In the genomic region with DNA sequence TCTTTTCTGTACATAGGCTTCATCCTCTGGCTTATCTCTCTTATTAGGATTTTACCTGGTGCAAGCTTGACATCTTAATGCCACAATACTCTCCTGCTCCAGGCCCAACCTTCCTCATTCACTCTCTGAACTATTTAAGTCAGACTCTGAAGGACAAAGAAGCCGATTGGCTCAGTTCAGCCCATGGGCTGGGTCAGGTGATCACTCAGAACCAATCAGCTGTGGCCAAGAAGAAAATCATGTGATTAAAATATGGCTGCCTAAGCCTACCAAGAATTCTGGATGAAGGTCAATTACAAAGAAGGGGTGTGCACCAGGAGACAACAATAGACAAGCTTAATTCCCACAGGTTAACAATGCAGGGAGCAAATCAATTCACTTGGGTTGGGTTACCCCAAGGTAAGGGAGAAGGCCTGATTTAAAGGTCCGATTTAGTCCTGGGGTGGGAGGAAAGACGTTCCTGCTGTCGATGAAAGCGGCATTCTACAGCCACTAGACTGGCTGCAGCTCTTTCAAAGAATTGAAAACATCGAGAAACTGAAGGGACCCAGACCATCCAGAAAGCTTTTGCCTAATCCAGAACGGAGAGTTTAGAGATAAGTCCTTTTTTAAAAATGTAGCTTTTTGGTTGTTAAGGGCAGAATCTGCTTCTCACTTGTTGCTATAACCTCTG, we compare ENCODE assay signal across 14 cellular contexts. TPM values are rescaled to one million over a fixed set of nuclear protein-coding genes. Genes with fewer than 3 reads are reported as not detected.
DNase-seq lines count a peak whose midpoint lies in the region; ATAC-seq and TF ChIP-seq lines count a peak whose summit lies in the region.
"Had no signal": no experiment of that assay in that cellular context is flagged by ENCODE, and none has a peak within 500 bp of the region (broad histone marks: within the 10 kb centered on the region; RNA-seq: fewer than 3 reads in every experiment).

No MANE protein-coding gene starts in this region.

- 87 to 91% methylated on average over 7 of the region's 7 CpGs for WGBS in GM23248 (ENCODE audit: low coverage in 1 of 2, low lambda C conversion rate in 2 of 2, missing lambda C conversion rate in 2 of 2), 2 experiments
- WGBS in hepatocyte (ENCODE audit: low lambda C conversion rate, missing lambda C conversion rate) = 79% methylated on average over 7 of the region's 7 CpGs
- WGBS in esophagus muscularis mucosa = 98% methylated on average over 7 of the region's 7 CpGs

- peaks cover 8% of the 10 kb centered on the region for H3K36me3 Mint-ChIP-seq in endothelial cell (ENCODE audit: low read depth, unreplicated experiment)

- peaks cover 4% of the 10 kb centered on the region; the same call in 1 of the 2 replicates for H3K4me1 ChIP-seq in BE2C
- H3K4me1 ChIP-seq in GM23248 (ENCODE audit: insufficient read depth) = peaks cover 10% of the 10 kb centered on the region; the same call in 1 of the 2 replicates
- H3K4me1 ChIP-seq in OCI-LY3 (ENCODE audit: low read length) = peaks cover 27% of the 10 kb centered on the region
- peaks cover 11% of the 10 kb centered on the region for H3K4me1 ChIP-seq in hepatocyte (ENCODE audit: insufficient read depth)
- H3K4me1 ChIP-seq in esophagus muscularis mucosa = no peaks in the 10 kb centered on the region

- peak; percentile 67 for DNase-seq in BE2C
- no peak for DNase-seq in GM23248
- DNase-seq in hepatocyte (ENCODE audit: low spot score) = no peak
- DNase-seq in esophagus muscularis mucosa (ENCODE audit: extremely low spot score) = no peak
- DNase-seq in NCI-H1105 (lab: John Stamatoyannopoulos, UW) = no peak
- DNase-seq in endothelial cell (ENCODE audit: low spot score) = no peak
- DNase-seq: activated T-cell treated with anti-CD3 and anti-CD28 coated beads, Interleukin-2, amount 50 U/mL, for 4 hours; DMS153; MM.1S; posterior cingulate gyrus had no signal

- no peak for TF ChIP-seq EP300 in esophagus muscularis mucosa (IDR thresholded peaks at IDR 0.05)

- no peaks in the 10 kb centered on the region for H3F3A ChIP-seq in GM23248 (ENCODE audit: insufficient read depth)

- no peak overlapping the region for H3K4me3 Mint-ChIP-seq in endothelial cell (ENCODE audit: unreplicated experiment)
- H3K4me3 Mint-ChIP-seq: activated T-cell treated with anti-CD3 and anti-CD28 coated beads, Interleukin-2, amount 50 U/mL, for 4 hours had no signal

- in situ Hi-C loops in GM23248 (cut with MboI) = no loop called here

- no peak overlapping the region for H3K4me2 ChIP-seq in GM23248 (ENCODE audit: unreplicated experiment)
- H3K4me2 ChIP-seq in OCI-LY3 (ENCODE audit: low read length) = peak overlapping the region; percentile 23; the same call in 1 of the 2 replicates
- H3K4me2 ChIP-seq in hepatocyte = no peak overlapping the region

- no peaks in the 10 kb centered on the region for H3K27me3 ChIP-seq in BE2C
- H3K27me3 ChIP-seq in GM23248 (replicated peaks; ENCODE audit: insufficient read depth) = no peaks in the 10 kb centered on the region
- H3K27me3 ChIP-seq in OCI-LY3 (ENCODE audit: low read depth, low read length) = no peaks in the 10 kb centered on the region
- no peaks in the 10 kb centered on the region for H3K27me3 ChIP-seq in hepatocyte
- H3K27me3 ChIP-seq in esophagus muscularis mucosa = no peaks in the 10 kb centered on the region
- H3K27me3 ChIP-seq: cardiac muscle cell had no signal

- no peak overlapping the region for H3K27ac ChIP-seq in GM23248
- no peak overlapping the region for H3K27ac ChIP-seq in OCI-LY3 (ENCODE audit: low read length)
- no peak overlapping the region for H3K27ac ChIP-seq in hepatocyte
- no peak overlapping the region for H3K27ac ChIP-seq in esophagus muscularis mucosa (replicated peaks in 1 of 4)
- H3K27ac ChIP-seq: cardiac muscle cell had no signal

- no peaks in the 10 kb centered on the region for H3K36me3 ChIP-seq in BE2C
- H3K36me3 ChIP-seq in GM23248 (ENCODE audit: low read depth) = no peaks in the 10 kb centered on the region
- H3K36me3 ChIP-seq in OCI-LY3 (replicated peaks; ENCODE audit: low read depth, low read length) = no peaks in the 10 kb centered on the region
- H3K36me3 ChIP-seq in hepatocyte (replicated peaks; ENCODE audit: insufficient read depth, low read depth) = no peaks in the 10 kb centered on the region
- H3K36me3 ChIP-seq in esophagus muscularis mucosa = no peaks in the 10 kb centered on the region
- H3K36me3 ChIP-seq: cardiac muscle cell had no signal

- no peaks in the 10 kb centered on the region for H3K9me3 Mint-ChIP-seq in endothelial cell (ENCODE audit: unreplicated experiment)
- H3K9me3 Mint-ChIP-seq: activated T-cell treated with anti-CD3 and anti-CD28 coated beads, Interleukin-2, amount 50 U/mL, for 4 hours had no signal

- H3K4me3 ChIP-seq in BE2C (ENCODE audit: low read depth, low read length) (no peak overlapping the region), GM23248 (no peak overlapping the region), OCI-LY3 (ENCODE audit: low read length) (peak overlapping the region; percentile 21; the same call in 1 of the 2 replicates), hepatocyte (no peak overlapping the region), esophagus muscularis mucosa (no peak overlapping the region)
- H3K4me3 ChIP-seq: cardiac muscle cell had no signal

- no peak for TF ChIP-seq CTCF in BE2C (IDR thresholded peaks at IDR 0.05; ENCODE audit: low read depth, low read length)
- no peak for TF ChIP-seq CTCF in OCI-LY3 (IDR thresholded peaks at IDR 0.05; ENCODE audit: low read depth, low read length)
- TF ChIP-seq CTCF in hepatocyte (IDR thresholded peaks at IDR 0.05; ENCODE audit: poor library complexity) = no peak
- no peak for TF ChIP-seq CTCF in esophagus muscularis mucosa (IDR thresholded peaks at IDR 0.05)
- no peak for TF ChIP-seq CTCF in endothelial cell (IDR thresholded peaks at IDR 0.05; ENCODE audit: unreplicated experiment)

- H3K9me3 ChIP-seq in BE2C (no peaks in the 10 kb centered on the region), GM23248 (ENCODE audit: low read depth) (no peaks in the 10 kb centered on the region), OCI-LY3 (ENCODE audit: insufficient read depth, low read length) (no peaks in the 10 kb centered on the region), hepatocyte (ENCODE audit: low read depth) (no peaks in the 10 kb centered on the region), esophagus muscularis mucosa (no peaks in the 10 kb centered on the region)

- no peak for ATAC-seq in HG02759 (IDR thresholded peaks at IDR 0.05; ENCODE audit: unreplicated experiment)
- ATAC-seq: activated T-cell treated with anti-CD3 and anti-CD28 coated beads, Interleukin-2, amount 50 U/mL, for 4 hours; left lobe of liver had no signal

- H3K27me3 Mint-ChIP-seq in endothelial cell (ENCODE audit: unreplicated experiment) = peaks cover 3% of the 10 kb centered on the region

- no peak for TF ChIP-seq POLR2A in esophagus muscularis mucosa (IDR thresholded peaks at IDR 0.05; ENCODE audit: low read depth)

- H4K20me1 ChIP-seq in GM23248 (ENCODE audit: insufficient read depth) (no peaks in the 10 kb centered on the region), OCI-LY3 (ENCODE audit: insufficient read depth, low read length) (no peaks in the 10 kb centered on the region), hepatocyte (ENCODE audit: insufficient read depth, poor library complexity, severe bottlenecking) (no peaks in the 10 kb centered on the region)

- no peaks in the 10 kb centered on the region for H3K9me2 ChIP-seq in GM23248 (ENCODE audit: insufficient read depth)
- H3K9me2 ChIP-seq in hepatocyte (replicated peaks; ENCODE audit: insufficient read depth) = no peaks in the 10 kb centered on the region

- H3K79me2 ChIP-seq in GM23248 (ENCODE audit: insufficient read depth) = no peaks in the 10 kb centered on the region
- H3K79me2 ChIP-seq in OCI-LY3 (ENCODE audit: low read length) = no peaks in the 10 kb centered on the region
- H3K79me2 ChIP-seq in hepatocyte = no peaks in the 10 kb centered on the region

- H3K9ac ChIP-seq in GM23248 (no peak overlapping the region), OCI-LY3 (ENCODE audit: low read length) (no peak overlapping the region)

- H3K4me1 Mint-ChIP-seq in endothelial cell (ENCODE audit: unreplicated experiment) = peaks cover 4% of the 10 kb centered on the region

- H3K27ac Mint-ChIP-seq in endothelial cell (ENCODE audit: unreplicated experiment) = no peak overlapping the region

- intact Hi-C loops in esophagus muscularis mucosa (cut with DNase I) = loop anchor here (10.0 kb wide), 1 partner anchor 68 kb away; no protein-coding TSS in a partner anchor

- peak overlapping the region; percentile 19; the same call in 1 of the 2 replicates for H2AFZ ChIP-seq in GM23248
- H2AFZ ChIP-seq in OCI-LY3 (ENCODE audit: low read depth, low read length) = peak overlapping the region; percentile 35; the same call in 1 of the 2 replicates
- H2AFZ ChIP-seq in hepatocyte = peak overlapping the region; percentile 16

RNA-seq across cellular contexts. Expression of a gene that starts 42.9 kb away (rescaled TPM):
- polyA plus RNA-seq in BE2C (2012; ENCODE audit: insufficient read depth, insufficient read length, low read depth) = 6.2 TPM
- 9.8 and 16.2 TPM in 2 replicates for total RNA-seq in GM23248 (2014; rRNA removed; shearing (Covaris generic))
- polyA plus RNA-seq in GM23248 (2016; fragmentation: Nextera tagmentation; extraction: Ambion mirVana) (7.1 and 8.0 TPM in 2 replicates), hepatocyte (8.6 and 9.2 TPM in 2 replicates)
- total RNA-seq in hepatocyte (30.7 and 37.7 TPM in 2 replicates), esophagus muscularis mucosa (10 to 100 TPM; 47.1 to 68.4 (median 59.6) TPM), endothelial cell (ENCODE audit: unreplicated experiment) (48.8 TPM)
